Comparison of ENCODE assay signal across 29 cellular contexts in genomic region chr16:910181-910580, GRCh38.
"Had no signal": no experiment of that assay in that cellular context is flagged by ENCODE, and none has a peak within 500 bp of the region (broad histone marks: within the 10 kb centered on the region; RNA-seq: fewer than 3 reads in every experiment).

No MANE protein-coding gene starts in this region.

- H3K27ac ChIP-seq: neutrophil, pancreas, prostate gland, right atrium auricular region, right lobe of liver, sigmoid colon, stomach, suprapubic skin, testis, tibial artery, transverse colon, upper lobe of right lung, vagina had no signal

- H3K4me1 Mint-ChIP-seq: stimulated activated naive B cell treated with anti-CD40 and anti-IgM and Interleukin-4, amounts not matched to agents 10 μg/mL and 1 μg/mL and 100 μg/mL, for 72 hours had no signal

- ATAC-seq: naive thymus-derived CD4-positive, alpha-beta T cell; pancreas; right lobe of liver; stimulated activated effector memory CD8-positive, alpha-beta T cell treated with anti-CD3 and anti-CD28 coated beads, Interleukin-12 subunit alpha, Interleukin-12 subunit beta, amount 100 ng/mL, for 72 hours; stimulated activated naive B cell treated with anti-CD40 and anti-IgM and Interleukin-4, amounts not matched to agents 10 μg/mL and 1 μg/mL and 100 μg/mL, for 72 hours; upper lobe of right lung had no signal

- H3K27me3 Mint-ChIP-seq: naive thymus-derived CD4-positive, alpha-beta T cell; stimulated activated naive B cell treated with anti-CD40 and anti-IgM and Interleukin-4, amounts not matched to agents 10 μg/mL and 1 μg/mL and 100 μg/mL, for 72 hours; stimulated activated naive CD8-positive, alpha-beta T cell treated with anti-CD3 and anti-CD28 coated beads, Interleukin-15, Interleukin-2, amounts not matched to agents 100 ng/mL and 50 ng/mL, for 24 hours; type B pancreatic cell had no signal

- FAIRE-seq: pancreas, small intestine had no signal

- H3K4me1 ChIP-seq: prostate gland, right atrium auricular region, right lobe of liver, sigmoid colon, suprapubic skin, testis, tibial artery, transverse colon, upper lobe of right lung, vagina had no signal

- H3K27me3 ChIP-seq: neutrophil, pancreas, right atrium auricular region, right lobe of liver, sigmoid colon, stomach, suprapubic skin, testis, tibial artery, transverse colon, upper lobe of right lung, vagina had no signal

- DNase-seq: naive thymus-derived CD4-positive, alpha-beta T cell; natural killer cell; nucleus accumbens; retina; right lobe of liver; sigmoid colon; small intestine; stimulated activated CD4-positive, alpha-beta T cell treated with anti-CD3 and anti-CD28 coated beads, Interleukin-15, amount 100 ng/mL, for 24 hours; stimulated activated CD4-positive, alpha-beta T cell treated with anti-CD3 and anti-CD28 coated beads, Interleukin-2, amount 100 ng/mL, for 24 hours; stimulated activated CD4-positive, alpha-beta T cell treated with anti-CD3 and anti-CD28 coated beads, Interleukin-2, amount 100 ng/mL, for 48 hours; stimulated activated CD4-positive, alpha-beta T cell treated with anti-CD3 and anti-CD28 coated beads, Interleukin-4, amount 100 ng/mL, for 24 hours; stimulated activated naive B cell treated with anti-CD40 and anti-IgM and Interleukin-4, amounts not matched to agents 10 μg/mL and 1 μg/mL and 100 μg/mL, for 72 hours; stimulated activated naive CD4-positive, alpha-beta T cell treated with Interleukin-2 at 50 U/mL for 16 hours; stomach; testis; tibial artery; transverse colon; upper lobe of right lung had no signal

- H3K27ac Mint-ChIP-seq: naive thymus-derived CD4-positive, alpha-beta T cell; natural killer cell; nephron; stimulated activated effector memory CD8-positive, alpha-beta T cell treated with anti-CD3 and anti-CD28 coated beads, Interleukin-12 subunit alpha, Interleukin-12 subunit beta, amount 100 ng/mL, for 72 hours; stimulated activated naive B cell treated with anti-CD40 and anti-IgM and Interleukin-4, amounts not matched to agents 10 μg/mL and 1 μg/mL and 100 μg/mL, for 72 hours; stimulated activated naive CD8-positive, alpha-beta T cell treated with anti-CD3 and anti-CD28 coated beads, Interleukin-15, Interleukin-2, amounts not matched to agents 100 ng/mL and 50 ng/mL, for 24 hours; type B pancreatic cell had no signal

- H3K9me3 Mint-ChIP-seq: natural killer cell; neural crest cell; stimulated activated effector memory CD8-positive, alpha-beta T cell treated with anti-CD3 and anti-CD28 coated beads, Interleukin-12 subunit alpha, Interleukin-12 subunit beta, amount 100 ng/mL, for 72 hours; stimulated activated naive B cell treated with anti-CD40 and anti-IgM and Interleukin-4, amounts not matched to agents 10 μg/mL and 1 μg/mL and 100 μg/mL, for 72 hours; stimulated activated naive CD8-positive, alpha-beta T cell treated with anti-CD3 and anti-CD28 coated beads, Interleukin-15, Interleukin-2, amounts not matched to agents 100 ng/mL and 50 ng/mL, for 24 hours had no signal

- H3K9me3 ChIP-seq: neutrophil, pancreas, prostate gland, suprapubic skin, testis, upper lobe of right lung, vagina had no signal

- H3K4me3 Mint-ChIP-seq: naive thymus-derived CD4-positive, alpha-beta T cell; natural killer cell; nephron; neural crest cell; stimulated activated effector memory CD8-positive, alpha-beta T cell treated with anti-CD3 and anti-CD28 coated beads, Interleukin-12 subunit alpha, Interleukin-12 subunit beta, amount 100 ng/mL, for 72 hours; stimulated activated naive B cell treated with anti-CD40 and anti-IgM and Interleukin-4, amounts not matched to agents 10 μg/mL and 1 μg/mL and 100 μg/mL, for 72 hours; stimulated activated naive CD8-positive, alpha-beta T cell treated with anti-CD3 and anti-CD28 coated beads, Interleukin-15, Interleukin-2, amounts not matched to agents 100 ng/mL and 50 ng/mL, for 24 hours; type B pancreatic cell had no signal

- H3K36me3 Mint-ChIP-seq: natural killer cell had no signal
